ENCODE assay signal across 7 cellular contexts in the genomic region with DNA sequence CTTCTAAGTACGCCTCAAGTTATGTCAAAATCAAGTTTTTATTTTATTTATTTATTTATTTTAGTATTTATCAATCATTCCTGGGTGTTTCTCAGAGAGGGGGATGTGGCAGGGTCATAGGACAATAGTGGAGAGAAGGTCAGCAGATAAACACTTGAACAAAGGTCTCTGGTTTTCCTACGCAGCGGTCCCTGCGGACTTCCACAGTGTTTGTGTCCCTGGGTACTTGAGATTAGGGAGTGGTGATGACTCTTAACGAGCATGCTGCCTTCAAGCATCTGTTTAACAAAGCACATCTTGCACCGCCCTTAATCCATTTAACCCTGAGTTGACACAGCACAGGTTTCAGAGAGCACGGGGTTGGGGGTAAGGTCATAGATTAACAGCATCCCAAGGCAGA. TPM values are rescaled to one million over a fixed set of nuclear protein-coding genes. Genes with fewer than 3 reads are reported as not detected.
A peak's percentile ranks its signal among the peaks of the same experiment; 100 is the strongest.
DNase-seq lines count a peak whose midpoint lies in the region; ATAC-seq, FAIRE-seq and TF ChIP-seq lines count a peak whose summit lies in the region.
"Not testable (repeated sequence)": the region's sequence is repeated elsewhere in the genome, so short reads cannot be mapped to it uniquely, and the experiment has no call there.

No MANE protein-coding gene starts in this region.

- H3K9me3 Mint-ChIP-seq in activated CD4-positive, alpha-beta T cell treated with anti-CD3 and anti-CD28 coated beads for 36 hours (ENCODE audit: low read depth); activated CD4-positive, alpha-beta memory T cell treated with anti-CD3 and anti-CD28 coated beads, Interleukin-2, amount 10 ng/mL, durations not matched to agents 7 days and 5 days; activated naive CD4-positive, alpha-beta T cell treated with anti-CD3 and anti-CD28 coated beads for 36 hours: not testable (repeated sequence)
- H3K9me3 Mint-ChIP-seq in neural crest cell: peaks cover 14% of the 10 kb centered on the region

- peaks cover 25% of the 10 kb centered on the region for H3K79me2 ChIP-seq in K562 (ENCODE audit: control insufficient read depth, insufficient read depth, low read length)

- in situ Hi-C loops in K562 (cut with MboI): not testable (repeated sequence)

- not testable (repeated sequence) for ATAC-seq in activated CD4-positive, alpha-beta T cell treated with anti-CD3 and anti-CD28 coated beads for 36 hours; K562; lower lobe of right lung

- WGBS in K562 (ENCODE audit: insufficient coverage, low coverage, missing lambda C conversion rate): 12% methylated on average over 7 of the region's 7 CpGs

- TF ChIP-seq CTCF in K562 (IDR thresholded peaks at IDR 0.05 in 2 of 3, conservative IDR thresholded peaks at IDR 0.05 in 1 of 3; ENCODE audit: insufficient read depth in 2 of 3, low read depth in 1 of 3, low read length in 3 of 3); lower lobe of right lung (IDR thresholded peaks at IDR 0.05); neural crest cell (conservative IDR thresholded peaks at IDR 0.05): not testable (repeated sequence)

- not testable (repeated sequence) for TF ChIP-seq RAD21 in K562 (CRISPR knock-in tag; conservative IDR thresholded peaks at IDR 0.05 in 1 of 2, IDR thresholded peaks at IDR 0.05 in 1 of 2)

- H3K36me3 ChIP-seq in K562 (ENCODE audit: control insufficient read depth, insufficient read depth, low read length); lower lobe of right lung: not testable (repeated sequence)

- H3K27me3 ChIP-seq in K562 (ENCODE audit: control insufficient read depth in 2 of 2, insufficient read depth in 2 of 2, low read length in 2 of 2); lower lobe of right lung (ENCODE audit: low read depth): not testable (repeated sequence)

- not testable (repeated sequence) for H3K27me3 Mint-ChIP-seq in activated CD4-positive, alpha-beta T cell treated with anti-CD3 and anti-CD28 coated beads for 36 hours; activated CD4-positive, alpha-beta memory T cell treated with anti-CD3 and anti-CD28 coated beads, Interleukin-2, amount 10 ng/mL, durations not matched to agents 7 days and 5 days; activated naive CD4-positive, alpha-beta T cell treated with anti-CD3 and anti-CD28 coated beads for 36 hours (ENCODE audit: low read depth); neural crest cell (ENCODE audit: low read depth)

- CTCF ChIA-PET in activated CD4-positive, alpha-beta T cell treated with anti-CD3 and anti-CD28 coated beads for 36 hours (lab: Charles Lee); activated CD4-positive, alpha-beta memory T cell treated with anti-CD3 and anti-CD28 coated beads, Interleukin-2, amount 10 ng/mL, durations not matched to agents 7 days and 5 days (lab: Charles Lee); activated naive CD4-positive, alpha-beta T cell treated with anti-CD3 and anti-CD28 coated beads for 36 hours (lab: Charles Lee); K562 (lab: Yijun Ruan, JAX; ENCODE audit: low intra/inter-chr PET ratio): not testable (repeated sequence)

- peaks cover 43% of the 10 kb centered on the region for H3K4me1 Mint-ChIP-seq in activated CD4-positive, alpha-beta T cell treated with anti-CD3 and anti-CD28 coated beads for 36 hours
- peaks cover 50% of the 10 kb centered on the region for H3K4me1 Mint-ChIP-seq in activated CD4-positive, alpha-beta memory T cell treated with anti-CD3 and anti-CD28 coated beads, Interleukin-2, amount 10 ng/mL, durations not matched to agents 7 days and 5 days
- H3K4me1 Mint-ChIP-seq in activated naive CD4-positive, alpha-beta T cell treated with anti-CD3 and anti-CD28 coated beads for 36 hours (ENCODE audit: low read depth): peaks cover 39% of the 10 kb centered on the region
- H3K4me1 Mint-ChIP-seq in neural crest cell: peaks cover 28% of the 10 kb centered on the region

- not testable (repeated sequence) for H2AFZ ChIP-seq in K562 (ENCODE audit: low read depth, low read length)

- TF ChIP-seq EP300 in K562 (IDR thresholded peaks at IDR 0.05; ENCODE audit: low read length): not testable (repeated sequence)

- not testable (repeated sequence) for H3K9me1 ChIP-seq in K562 (ENCODE audit: control insufficient read depth, insufficient read depth, low read length)

- not testable (repeated sequence) for H3K9me3 ChIP-seq in K562 (replicated peaks; ENCODE audit: control insufficient read depth, insufficient read depth, low read depth, low read length); lower lobe of right lung

- H3K27ac ChIP-seq in K562 (ENCODE audit: extremely low read depth, low read depth, low read length): not testable (repeated sequence)
- H3K27ac ChIP-seq in lower lobe of right lung: peak overlapping the region; percentile 53

- H3K4me1 ChIP-seq in K562 (replicated peaks in 1 of 2; ENCODE audit: control insufficient read depth in 2 of 2, insufficient read depth in 2 of 2, low read length in 2 of 2) (peaks cover 41 to 56% of the 10 kb centered on the region in 2 experiments), lower lobe of right lung (peaks cover 51% of the 10 kb centered on the region)

- H3K9ac ChIP-seq in K562 (ENCODE audit: insufficient read depth in 1 of 2, low read depth in 2 of 2, low read length in 2 of 2): not testable (repeated sequence)

- peak; percentile 21 for DNase-seq in NCI-H748 (lab: John Stamatoyannopoulos, UW; ENCODE audit: unreplicated experiment)
- not testable (repeated sequence) for DNase-seq in activated CD4-positive, alpha-beta T cell treated with anti-CD3 and anti-CD28 coated beads for 36 hours; activated CD4-positive, alpha-beta memory T cell treated with anti-CD3 and anti-CD28 coated beads, Interleukin-2, amount 10 ng/mL, durations not matched to agents 7 days and 5 days; activated naive CD4-positive, alpha-beta T cell treated with anti-CD3 and anti-CD28 coated beads for 36 hours; lower lobe of right lung; neural crest cell (ENCODE audit: low read depth, low spot score)
- DNase-seq in K562 (ENCODE audit: extremely low read depth in 1 of 4, low spot score in 3 of 4): peak in 1 of 4 experiments; percentile 60

- peak overlapping the region; percentile 74 for H3K27ac Mint-ChIP-seq in activated CD4-positive, alpha-beta T cell treated with anti-CD3 and anti-CD28 coated beads for 36 hours
- peak overlapping the region; percentile 99 for H3K27ac Mint-ChIP-seq in activated CD4-positive, alpha-beta memory T cell treated with anti-CD3 and anti-CD28 coated beads, Interleukin-2, amount 10 ng/mL, durations not matched to agents 7 days and 5 days
- peak overlapping the region; percentile 99 for H3K27ac Mint-ChIP-seq in activated naive CD4-positive, alpha-beta T cell treated with anti-CD3 and anti-CD28 coated beads for 36 hours
- H3K27ac Mint-ChIP-seq in neural crest cell (ENCODE audit: unreplicated experiment): not testable (repeated sequence)

- not testable (repeated sequence) for FAIRE-seq in K562 (lab: Jason Lieb, UNC)

- not testable (repeated sequence) for H4K20me1 ChIP-seq in K562 (replicated peaks; ENCODE audit: control insufficient read depth, insufficient read depth, low read length)

- POLR2A ChIA-PET in activated CD4-positive, alpha-beta T cell treated with anti-CD3 and anti-CD28 coated beads for 36 hours (lab: Charles Lee): not testable (repeated sequence)
- POLR2A ChIA-PET in activated CD4-positive, alpha-beta memory T cell treated with anti-CD3 and anti-CD28 coated beads, Interleukin-2, amount 10 ng/mL, durations not matched to agents 7 days and 5 days (lab: Charles Lee): interaction anchor here (0.6 kb wide), 1 partner anchor 53 kb away, joined by 3 read pairs; no protein-coding TSS in a partner anchor
- POLR2A ChIA-PET in K562 (lab: Yijun Ruan, JAX): interaction anchor here (0.7 kb wide), 2 partner anchors 222 to 367 kb away, joined by 3 read pairs; no protein-coding TSS in a partner anchor

- not testable (repeated sequence) for H3K4me3 Mint-ChIP-seq in activated CD4-positive, alpha-beta T cell treated with anti-CD3 and anti-CD28 coated beads for 36 hours; activated CD4-positive, alpha-beta memory T cell treated with anti-CD3 and anti-CD28 coated beads, Interleukin-2, amount 10 ng/mL, durations not matched to agents 7 days and 5 days; activated naive CD4-positive, alpha-beta T cell treated with anti-CD3 and anti-CD28 coated beads for 36 hours
- peak overlapping the region; percentile 64 for H3K4me3 Mint-ChIP-seq in neural crest cell

- H3K4me3 ChIP-seq in K562, lower lobe of right lung: not testable (repeated sequence)

- not testable (repeated sequence) for TF ChIP-seq POLR2A in K562 (conservative IDR thresholded peaks at IDR 0.05)

- H3K4me2 ChIP-seq in K562 (ENCODE audit: insufficient read depth, low read length): not testable (repeated sequence)

- BruUV-seq in K562 (replicated peaks; lab: Mats Ljungman, UMichigan): not testable (repeated sequence)

- H3K36me3 Mint-ChIP-seq in activated CD4-positive, alpha-beta T cell treated with anti-CD3 and anti-CD28 coated beads for 36 hours (ENCODE audit: low read depth): peaks cover 20% of the 10 kb centered on the region
- H3K36me3 Mint-ChIP-seq in activated CD4-positive, alpha-beta memory T cell treated with anti-CD3 and anti-CD28 coated beads, Interleukin-2, amount 10 ng/mL, durations not matched to agents 7 days and 5 days (ENCODE audit: low read depth): peaks cover 49% of the 10 kb centered on the region
- H3K36me3 Mint-ChIP-seq in activated naive CD4-positive, alpha-beta T cell treated with anti-CD3 and anti-CD28 coated beads for 36 hours (ENCODE audit: low read depth): peaks cover 21% of the 10 kb centered on the region
- H3K36me3 Mint-ChIP-seq in neural crest cell (ENCODE audit: low read depth): not testable (repeated sequence)

- intact Hi-C loops in activated CD4-positive, alpha-beta T cell treated with anti-CD3 and anti-CD28 coated beads for 36 hours (cut with DNase I, micrococcal nuclease): loop anchor here in 1 of 2 experiments (5.0 to 10.0 kb wide), 2 partner anchors 244 to 538 kb away; partner anchors contain the start of genes PCYT2, RAB40B and SIRT7
- intact Hi-C loops in activated naive CD4-positive, alpha-beta T cell treated with anti-CD3 and anti-CD28 coated beads for 36 hours (cut with micrococcal nuclease); K562 (cut with micrococcal nuclease); lower lobe of right lung (cut with DNase I): not testable (repeated sequence)

RNA-seq across cellular contexts. Expression of gene CYBC1, which starts 2.6 kb away (rescaled TPM):
- 100 to 1,000 TPM; 286 to 329 TPM for total RNA-seq in activated CD4-positive, alpha-beta T cell treated with anti-CD3 and anti-CD28 coated beads for 36 hours
- total RNA-seq in activated CD4-positive, alpha-beta memory T cell treated with anti-CD3 and anti-CD28 coated beads, Interleukin-2, amount 10 ng/mL, durations not matched to agents 7 days and 5 days: 100 to 1,000 TPM; 308 to 313 TPM
- total RNA-seq in activated naive CD4-positive, alpha-beta T cell treated with anti-CD3 and anti-CD28 coated beads for 36 hours: 100 to 1,000 TPM; 292 to 294 TPM
- 155 and 369 TPM in 2 replicates for total RNA-seq in K562 (2011; cell fraction: chromatin; rRNA removed; ENCODE audit: low replicate concordance)
- 226 and 254 TPM in 2 replicates for total RNA-seq in K562 (2011; cell fraction: nucleolus; rRNA removed)
- 195 and 197 TPM in 2 replicates for total RNA-seq in K562 (2011; cell fraction: nucleoplasm; rRNA removed)
- total RNA-seq in K562 (2014; rRNA removed) (51.8 and 54.5 TPM in 2 replicates), K562 (2014; rRNA removed; fragmentation: Illumina TruSeq; extraction: Trizol) (29.5 and 35.8 TPM in 2 replicates), K562 (2015; rRNA removed; fragmentation: Illumina TruSeq; extraction: Trizol) (47.8 and 50.1 TPM in 2 replicates), K562 (2021) (71.4 and 71.8 TPM in 2 replicates), lower lobe of right lung (132 TPM), neural crest cell (111 and 115 TPM in 2 replicates)
- polyA plus RNA-seq in K562 (2011; rRNA removed) (49.9 TPM in 2 replicates), K562 (2014; fragmentation: Illumina TruSeq; extraction: Trizol) (68.5 and 74.8 TPM in 2 replicates), K562 (2014; fragmentation: Nextera tagmentation; extraction: Ambion mirVana) (1 to 10 TPM; 1.3 to 3.8 TPM), K562 (2014; rRNA removed) (64.3 and 64.8 TPM in 2 replicates)
- polyA plus RNA-seq in K562 (2011; cell fraction: cytosol; rRNA removed): 58.3 and 104 TPM in 2 replicates
- 149 and 242 TPM in 2 replicates for polyA plus RNA-seq in K562 (2011; cell fraction: nucleus; rRNA removed)
- polyA plus RNA-seq in K562 (2012): 74.7 and 93.3 TPM in 2 replicates
- 17.2 and 36.1 TPM in 2 replicates for polyA minus RNA-seq in K562 (2011; rRNA and poly(A)+ RNA removed)
- 32.9 and 43.7 TPM in 2 replicates for polyA minus RNA-seq in K562 (2011; cell fraction: cytosol; rRNA and poly(A)+ RNA removed)
- 56.5 and 68.9 TPM in 2 replicates for polyA minus RNA-seq in K562 (2011; cell fraction: nucleus; rRNA and poly(A)+ RNA removed)

RNA-seq across cellular contexts. Expression of gene NARF, which starts 5.4 kb away (rescaled TPM):
- 10 to 100 TPM; 65.4 to 85.9 TPM for total RNA-seq in activated CD4-positive, alpha-beta T cell treated with anti-CD3 and anti-CD28 coated beads for 36 hours
- total RNA-seq in activated CD4-positive, alpha-beta memory T cell treated with anti-CD3 and anti-CD28 coated beads, Interleukin-2, amount 10 ng/mL, durations not matched to agents 7 days and 5 days: 100 to 1,000 TPM; 150 to 153 TPM
- 10 to 100 TPM; 64.2 to 69.3 TPM for total RNA-seq in activated naive CD4-positive, alpha-beta T cell treated with anti-CD3 and anti-CD28 coated beads for 36 hours
- 547 and 619 TPM in 2 replicates for total RNA-seq in K562 (2011; cell fraction: chromatin; rRNA removed; ENCODE audit: low replicate concordance)
- total RNA-seq in K562 (2011; cell fraction: nucleolus; rRNA removed): 271 and 284 TPM in 2 replicates
- 322 TPM in 2 replicates for total RNA-seq in K562 (2011; cell fraction: nucleoplasm; rRNA removed)
- total RNA-seq in K562 (2014; rRNA removed) (132 and 145 TPM in 2 replicates), K562 (2014; rRNA removed; fragmentation: Illumina TruSeq; extraction: Trizol) (101 and 104 TPM in 2 replicates), K562 (2015; rRNA removed; fragmentation: Illumina TruSeq; extraction: Trizol) (84.1 and 89.0 TPM in 2 replicates), K562 (2021) (272 and 273 TPM in 2 replicates), lower lobe of right lung (54.9 TPM), neural crest cell (73.3 and 84.2 TPM in 2 replicates)
- polyA plus RNA-seq in K562 (2011; rRNA removed) (396 and 423 TPM in 2 replicates), K562 (2014; fragmentation: Illumina TruSeq; extraction: Trizol) (218 and 257 TPM in 2 replicates), K562 (2014; fragmentation: Nextera tagmentation; extraction: Ambion mirVana) (100 to 1,000 TPM in 1 of 2 experiments, 10 to 100 TPM in 1; 60.4 to 114 TPM), K562 (2014; rRNA removed) (250 and 261 TPM in 2 replicates)
- polyA plus RNA-seq in K562 (2011; cell fraction: cytosol; rRNA removed): 406 and 485 TPM in 2 replicates
- 513 and 551 TPM in 2 replicates for polyA plus RNA-seq in K562 (2011; cell fraction: nucleus; rRNA removed)
- polyA plus RNA-seq in K562 (2012): 317 and 446 TPM in 2 replicates
- 234 and 254 TPM in 2 replicates for polyA minus RNA-seq in K562 (2011; rRNA and poly(A)+ RNA removed)
- polyA minus RNA-seq in K562 (2011; cell fraction: cytosol; rRNA and poly(A)+ RNA removed): 143 and 160 TPM in 2 replicates
- 73.8 and 104 TPM in 2 replicates for polyA minus RNA-seq in K562 (2011; cell fraction: nucleus; rRNA and poly(A)+ RNA removed)

RNA-seq across cellular contexts. Expression of gene OGFOD3, which starts 34.8 kb away (rescaled TPM):
- total RNA-seq in activated CD4-positive, alpha-beta T cell treated with anti-CD3 and anti-CD28 coated beads for 36 hours: 10 to 100 TPM; 20.0 to 22.3 TPM
- total RNA-seq in activated CD4-positive, alpha-beta memory T cell treated with anti-CD3 and anti-CD28 coated beads, Interleukin-2, amount 10 ng/mL, durations not matched to agents 7 days and 5 days: 10 to 100 TPM; 26.7 to 29.4 TPM
- 10 to 100 TPM; 31.1 to 32.9 TPM for total RNA-seq in activated naive CD4-positive, alpha-beta T cell treated with anti-CD3 and anti-CD28 coated beads for 36 hours
- 39.5 and 85.3 TPM in 2 replicates for total RNA-seq in K562 (2011; cell fraction: chromatin; rRNA removed; ENCODE audit: low replicate concordance)
- total RNA-seq in K562 (2011; cell fraction: nucleolus; rRNA removed): 68.9 and 71.6 TPM in 2 replicates
- 53.3 and 56.9 TPM in 2 replicates for total RNA-seq in K562 (2011; cell fraction: nucleoplasm; rRNA removed)
- total RNA-seq in K562 (2014; rRNA removed) (34.7 and 44.7 TPM in 2 replicates), K562 (2014; rRNA removed; fragmentation: Illumina TruSeq; extraction: Trizol) (8.9 and 12.3 TPM in 2 replicates), K562 (2015; rRNA removed; fragmentation: Illumina TruSeq; extraction: Trizol) (18.0 and 18.9 TPM in 2 replicates), K562 (2021) (40.5 and 43.6 TPM in 2 replicates), lower lobe of right lung (27.1 TPM), neural crest cell (33.3 and 35.6 TPM in 2 replicates)
- polyA plus RNA-seq in K562 (2011; rRNA removed) (23.8 and 31.8 TPM in 2 replicates), K562 (2014; fragmentation: Illumina TruSeq; extraction: Trizol) (18.3 and 23.3 TPM in 2 replicates), K562 (2014; fragmentation: Nextera tagmentation; extraction: Ambion mirVana) (1 to 10 TPM in 1 of 2 experiments, under 1 TPM in 1; 0.69 to 1.8 TPM), K562 (2014; rRNA removed) (33.3 and 34.5 TPM in 2 replicates)
- polyA plus RNA-seq in K562 (2011; cell fraction: cytosol; rRNA removed): 43.8 and 57.1 TPM in 2 replicates
- 27.5 and 35.1 TPM in 2 replicates for polyA plus RNA-seq in K562 (2011; cell fraction: nucleus; rRNA removed)
- polyA plus RNA-seq in K562 (2012): 31.5 and 39.2 TPM in 2 replicates
- 15.2 and 19.6 TPM in 2 replicates for polyA minus RNA-seq in K562 (2011; rRNA and poly(A)+ RNA removed)
- polyA minus RNA-seq in K562 (2011; cell fraction: cytosol; rRNA and poly(A)+ RNA removed): 27.3 and 39.2 TPM in 2 replicates
- polyA minus RNA-seq in K562 (2011; cell fraction: nucleus; rRNA and poly(A)+ RNA removed): 8.6 and 12.7 TPM in 2 replicates

RNA-seq across cellular contexts. Expression of gene HEXD, which starts 35.0 kb away (rescaled TPM):
- total RNA-seq in activated CD4-positive, alpha-beta T cell treated with anti-CD3 and anti-CD28 coated beads for 36 hours: 10 to 100 TPM; 23.3 to 26.0 TPM
- 10 to 100 TPM; 58.3 to 60.6 TPM for total RNA-seq in activated CD4-positive, alpha-beta memory T cell treated with anti-CD3 and anti-CD28 coated beads, Interleukin-2, amount 10 ng/mL, durations not matched to agents 7 days and 5 days
- total RNA-seq in activated naive CD4-positive, alpha-beta T cell treated with anti-CD3 and anti-CD28 coated beads for 36 hours: 10 to 100 TPM; 22.4 to 26.3 TPM
- total RNA-seq in K562 (2011; cell fraction: chromatin; rRNA removed; ENCODE audit: low replicate concordance): 73.7 and 159 TPM in 2 replicates
- 83.4 and 88.2 TPM in 2 replicates for total RNA-seq in K562 (2011; cell fraction: nucleolus; rRNA removed)
- total RNA-seq in K562 (2011; cell fraction: nucleoplasm; rRNA removed): 65.7 and 67.2 TPM in 2 replicates
- 10.5 and 12.3 TPM in 2 replicates for total RNA-seq in K562 (2014; rRNA removed)
- total RNA-seq in K562 (2014; rRNA removed; fragmentation: Illumina TruSeq; extraction: Trizol): 5.3 and 6.7 TPM in 2 replicates
- 8.3 and 10.0 TPM in 2 replicates for total RNA-seq in K562 (2015; rRNA removed; fragmentation: Illumina TruSeq; extraction: Trizol)
- total RNA-seq in K562 (2021): 16.9 and 17.5 TPM in 2 replicates
- 20.0 and 22.3 TPM in 2 replicates for polyA plus RNA-seq in K562 (2011; rRNA removed)
- polyA plus RNA-seq in K562 (2011; cell fraction: cytosol; rRNA removed): 9.6 and 16.9 TPM in 2 replicates
- polyA plus RNA-seq in K562 (2011; cell fraction: nucleus; rRNA removed): 208 and 322 TPM in 2 replicates
- polyA plus RNA-seq in K562 (2012): 13.2 and 23.9 TPM in 2 replicates
- 8.7 and 10.9 TPM in 2 replicates for polyA plus RNA-seq in K562 (2014; fragmentation: Illumina TruSeq; extraction: Trizol)
- 1 to 10 TPM; 1.0 TPM for polyA plus RNA-seq in K562 (2014; fragmentation: Nextera tagmentation; extraction: Ambion mirVana)
- polyA plus RNA-seq in K562 (2014; rRNA removed): 21.9 and 25.3 TPM in 2 replicates
- polyA minus RNA-seq in K562 (2011; rRNA and poly(A)+ RNA removed): 6.1 and 7.1 TPM in 2 replicates
- polyA minus RNA-seq in K562 (2011; cell fraction: cytosol; rRNA and poly(A)+ RNA removed): 5.5 and 6.5 TPM in 2 replicates
- 28.3 and 30.8 TPM in 2 replicates for polyA minus RNA-seq in K562 (2011; cell fraction: nucleus; rRNA and poly(A)+ RNA removed)
- 60.2 TPM for total RNA-seq in lower lobe of right lung
- total RNA-seq in neural crest cell: 47.8 and 48.5 TPM in 2 replicates
